21 cellular contexts compared by ENCODE assay signal in the genomic region with DNA sequence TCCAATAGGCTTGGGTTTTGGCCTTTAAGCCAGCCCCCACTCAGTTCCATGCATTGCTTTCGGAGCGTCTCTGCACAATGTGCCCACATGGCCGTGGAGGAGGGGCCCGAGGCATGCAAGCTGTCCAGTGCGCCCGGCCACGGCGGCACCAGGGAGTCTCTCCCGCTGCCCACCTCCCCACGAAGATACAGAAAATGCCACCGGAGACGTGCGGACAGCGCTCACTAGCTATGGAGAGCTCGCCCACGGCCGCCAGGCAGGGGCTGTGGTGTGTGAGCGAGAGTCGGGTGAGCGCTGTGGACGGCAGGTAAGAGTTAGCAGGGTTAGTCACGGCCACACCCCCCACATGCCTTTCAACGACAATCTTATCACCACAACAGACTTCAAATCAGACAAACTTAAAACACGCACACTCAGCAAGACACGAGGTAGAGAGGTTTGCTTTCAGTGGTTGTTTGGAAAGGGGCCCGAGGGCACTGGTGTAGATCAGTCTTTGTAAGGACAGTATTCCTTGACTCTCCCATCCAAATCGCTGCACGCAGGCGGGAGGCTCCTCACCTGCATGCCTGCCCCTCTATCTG. TPM values are rescaled to one million over a fixed set of nuclear protein-coding genes. Genes with fewer than 3 reads are reported as not detected.
DNase-seq lines count a peak whose midpoint lies in the region; ATAC-seq, FAIRE-seq and TF ChIP-seq lines count a peak whose summit lies in the region.
"Had no signal": no experiment of that assay in that cellular context is flagged by ENCODE, and none has a peak within 500 bp of the region (broad histone marks: within the 10 kb centered on the region; RNA-seq: fewer than 3 reads in every experiment).

No MANE protein-coding gene starts in this region.

- CTCF ChIA-PET in WTC11 (lab: Charles Lee) = interaction anchor here (1.0 to 3.1 kb wide), 6 partner anchors 10 to 283 kb away, joined by 3 to 23 read pairs (median 5); no protein-coding TSS in a partner anchor

- H3K4me2 ChIP-seq in H9 (ENCODE audit: insufficient read depth, insufficient read length, low read length) = no peak overlapping the region
- H3K4me2 ChIP-seq: KMS-11 had no signal

- H2AK5ac ChIP-seq in H9 (ENCODE audit: insufficient read length, low read length) = no peak overlapping the region

- no peak for DNase-seq in H9
- DNase-seq in WTC11 (ENCODE audit: low spot score) = no peak
- no peak for DNase-seq in memory B cell (ENCODE audit: low spot score in 2 of 2)
- DNase-seq in stimulated activated naive B cell treated with anti-CD40 and anti-IgM and Interleukin-4, amounts not matched to agents 10 μg/mL and 1 μg/mL and 100 μg/mL, for 72 hours = no peak
- DNase-seq in HTR-8/SVneo (ENCODE audit: insufficient read length, low spot score) = no peak
- no peak for DNase-seq in activated naive CD4-positive, alpha-beta T cell treated with anti-CD3 and anti-CD28 coated beads, Interleukin-2, amount 50 U/mL, for 72 hours (ENCODE audit: low spot score in 2 of 2)
- DNase-seq: AML-193; DND-41; GM23248; HCEC 1CT; NCI-H1417; NCI-H187; NCI-H2107; NCI-H510A; NCI-H748 treated with DMSO at 0.1 percent for 48 hours; NK-92 treated with Interleukin-12 subunit alpha and Interleukin-12 subunit beta, amount 100 ng/mL, for 24 hours had no signal

- no peak overlapping the region for H3T11ph ChIP-seq in H9 (ENCODE audit: low read length)

- H4K20me1 ChIP-seq in H9 (ENCODE audit: control insufficient read depth, insufficient read depth, insufficient read length) = no peaks in the 10 kb centered on the region

- H3K23me2 ChIP-seq in H9 (ENCODE audit: insufficient read length, low read depth, low read length, poor library complexity, severe bottlenecking) = no peaks in the 10 kb centered on the region

- H3K9me3 Mint-ChIP-seq in H9 = no peaks in the 10 kb centered on the region
- H3K9me3 Mint-ChIP-seq in WTC11 = no peaks in the 10 kb centered on the region
- H3K9me3 Mint-ChIP-seq in memory B cell = no peaks in the 10 kb centered on the region
- no peaks in the 10 kb centered on the region for H3K9me3 Mint-ChIP-seq in stimulated activated naive B cell treated with anti-CD40 and anti-IgM and Interleukin-4, amounts not matched to agents 10 μg/mL and 1 μg/mL and 100 μg/mL, for 72 hours
- H3K9me3 Mint-ChIP-seq in activated naive CD4-positive, alpha-beta T cell treated with anti-CD3 and anti-CD28 coated beads, Interleukin-2, amount 50 U/mL, for 72 hours = no peaks in the 10 kb centered on the region

- no peak overlapping the region for H4K91ac ChIP-seq in H9 (ENCODE audit: insufficient read length, low read depth, low read length)

- no peak for ATAC-seq in WTC11
- no peak for ATAC-seq in memory B cell (ENCODE audit: low read depth)
- no peak for ATAC-seq in stimulated activated naive B cell treated with anti-CD40 and anti-IgM and Interleukin-4, amounts not matched to agents 10 μg/mL and 1 μg/mL and 100 μg/mL, for 72 hours (replicated peaks)
- ATAC-seq in GM18870 (IDR thresholded peaks at IDR 0.05; ENCODE audit: unreplicated experiment) = no peak
- ATAC-seq in activated naive CD4-positive, alpha-beta T cell treated with anti-CD3 and anti-CD28 coated beads, Interleukin-2, amount 50 U/mL, for 72 hours = no peak
- ATAC-seq: Right ventricle myocardium inferior had no signal

- TF ChIP-seq CTCF in H9 (conservative IDR thresholded peaks at IDR 0.05) (no peak), WTC11 (IDR thresholded peaks at IDR 0.05) (no peak)

- peak overlapping the region in 2 of 3 experiments; percentile 18 to 29; a peak in 4 of 7 replicates for H3K27ac Mint-ChIP-seq in H9
- H3K27ac Mint-ChIP-seq in WTC11 = peak overlapping the region; percentile 90; the same call in 1 of the 2 replicates
- peak overlapping the region; percentile 92 for H3K27ac Mint-ChIP-seq in memory B cell
- H3K27ac Mint-ChIP-seq in stimulated activated naive B cell treated with anti-CD40 and anti-IgM and Interleukin-4, amounts not matched to agents 10 μg/mL and 1 μg/mL and 100 μg/mL, for 72 hours = peak overlapping the region; percentile 100
- no peak overlapping the region for H3K27ac Mint-ChIP-seq in activated naive CD4-positive, alpha-beta T cell treated with anti-CD3 and anti-CD28 coated beads, Interleukin-2, amount 50 U/mL, for 72 hours

- no peak overlapping the region for H2BK12ac ChIP-seq in H9 (ENCODE audit: insufficient read length, low read depth, low read length)

- H3K79me2 ChIP-seq in H9 (ENCODE audit: insufficient read depth, low read length) = no peaks in the 10 kb centered on the region

- H2AFZ ChIP-seq in H9 (ENCODE audit: low read length) = no peak overlapping the region
- H2AFZ ChIP-seq: GM23248 had no signal

- no peak overlapping the region for H3K18ac ChIP-seq in H9 (ENCODE audit: insufficient read length, low read depth, low read length)

- no peak overlapping the region for H2BK120ac ChIP-seq in H9 (ENCODE audit: low read depth, low read length, poor library complexity, severe bottlenecking)

- H3K27me3 ChIP-seq in H9 (ENCODE audit: insufficient read depth, low read length) = no peaks in the 10 kb centered on the region

- H2BK15ac ChIP-seq in H9 (ENCODE audit: low read depth, low read length) = no peak overlapping the region

- no peak overlapping the region for H3K4ac ChIP-seq in H9 (ENCODE audit: low read depth, low read length)

- no peaks in the 10 kb centered on the region for H3K79me1 ChIP-seq in H9 (ENCODE audit: insufficient read depth, low read depth, low read length, poor library complexity, severe bottlenecking)

- no peak overlapping the region for H3K23ac ChIP-seq in H9 (ENCODE audit: insufficient read length, low read depth, low read length)

- no peak overlapping the region for H2BK5ac ChIP-seq in H9 (ENCODE audit: insufficient read length, low read length)

- no peak overlapping the region for H4K5ac ChIP-seq in H9 (ENCODE audit: insufficient read length, low read depth, low read length)

- H3K27me3 Mint-ChIP-seq in H9 (ENCODE audit: low read depth) (no peaks in the 10 kb centered on the region), WTC11 (ENCODE audit: low read depth) (no peaks in the 10 kb centered on the region), memory B cell (no peaks in the 10 kb centered on the region)
- no peaks in the 10 kb centered on the region for H3K27me3 Mint-ChIP-seq in stimulated activated naive B cell treated with anti-CD40 and anti-IgM and Interleukin-4, amounts not matched to agents 10 μg/mL and 1 μg/mL and 100 μg/mL, for 72 hours

- no peak overlapping the region for H3K56ac ChIP-seq in H9 (ENCODE audit: insufficient read length, low read depth, low read length)

- no CpG with 5 or more reads among the region's 29 CpGs for WGBS in H9 (ENCODE audit: extremely low coverage, insufficient read length, low lambda C conversion rate)

- H3K14ac ChIP-seq in H9 (ENCODE audit: insufficient read depth, low read length) = no peak overlapping the region; the same call in 1 of the 2 replicates

- H2BK20ac ChIP-seq in H9 (ENCODE audit: low read depth, low read length, poor library complexity, severe bottlenecking) = no peak overlapping the region

- H3K9me3 ChIP-seq in H9 (ENCODE audit: control insufficient read depth, low read depth, low read length) = no peaks in the 10 kb centered on the region

- H3K27ac ChIP-seq in H9 (ENCODE audit: insufficient read length, low read depth, low read length) = no peak overlapping the region
- H3K27ac ChIP-seq: GM23248, KMS-11 had no signal

- no peak for FAIRE-seq in HTR-8/SVneo (lab: Jason Lieb, UNC)
- FAIRE-seq: GM19239, RCC 7860 had no signal

- H3K4me3 Mint-ChIP-seq in H9 = no peak overlapping the region
- no peak overlapping the region for H3K4me3 Mint-ChIP-seq in WTC11
- no peak overlapping the region for H3K4me3 Mint-ChIP-seq in memory B cell
- H3K4me3 Mint-ChIP-seq in stimulated activated naive B cell treated with anti-CD40 and anti-IgM and Interleukin-4, amounts not matched to agents 10 μg/mL and 1 μg/mL and 100 μg/mL, for 72 hours = no peak overlapping the region

- H3K9ac ChIP-seq in H9 (ENCODE audit: extremely low read depth, insufficient read length, low read length) = no peak overlapping the region
- H3K9ac ChIP-seq: GM23248, KMS-11 had no signal

- no peak overlapping the region for H4K8ac ChIP-seq in H9 (replicated peaks; ENCODE audit: insufficient read length, low read depth, low read length)

- no peaks in the 10 kb centered on the region for H3K4me1 Mint-ChIP-seq in H9
- H3K4me1 Mint-ChIP-seq in WTC11 = no peaks in the 10 kb centered on the region
- peaks cover 29% of the 10 kb centered on the region for H3K4me1 Mint-ChIP-seq in memory B cell
- H3K4me1 Mint-ChIP-seq in stimulated activated naive B cell treated with anti-CD40 and anti-IgM and Interleukin-4, amounts not matched to agents 10 μg/mL and 1 μg/mL and 100 μg/mL, for 72 hours = peaks cover 43 to 62% of the 10 kb centered on the region in 2 donors

- H3K4me1 ChIP-seq in H9 (ENCODE audit: insufficient read depth, low read length) = no peaks in the 10 kb centered on the region

- POLR2A ChIA-PET in WTC11 (lab: Charles Lee) = no interaction called here

- H3K36me3 Mint-ChIP-seq in H9 (ENCODE audit: insufficient read depth in 1 of 3, low read depth in 3 of 3) (peaks cover 0 to 4% (median 0%) of the 10 kb centered on the region in 3 experiments; a peak in 4 of 7 replicates), WTC11 (no peaks in the 10 kb centered on the region), memory B cell (peaks cover 11% of the 10 kb centered on the region)
- peaks cover 40 to 80% of the 10 kb centered on the region in 2 donors for H3K36me3 Mint-ChIP-seq in stimulated activated naive B cell treated with anti-CD40 and anti-IgM and Interleukin-4, amounts not matched to agents 10 μg/mL and 1 μg/mL and 100 μg/mL, for 72 hours
- H3K36me3 Mint-ChIP-seq in activated naive CD4-positive, alpha-beta T cell treated with anti-CD3 and anti-CD28 coated beads, Interleukin-2, amount 50 U/mL, for 72 hours = no peaks in the 10 kb centered on the region

TF ChIP-seq in WTC11, 78 proteins besides CTCF, POLR2A, EP300 and RAD21 (continues in another document):
- no peak for TF ChIP-seq ZNF219 (CRISPR knock-in tag; IDR thresholded peaks at IDR 0.05; ENCODE audit: borderline replicate concordance)
- TF ChIP-seq ZNF138 (CRISPR knock-in tag; conservative IDR thresholded peaks at IDR 0.05) = no peak
- TF ChIP-seq CBFB (CRISPR knock-in tag; IDR thresholded peaks at IDR 0.05; ENCODE audit: low read depth) = no peak
- TF ChIP-seq NFE2L1 (CRISPR knock-in tag; IDR thresholded peaks at IDR 0.05) = no peak
- no peak for TF ChIP-seq ESRRA (CRISPR knock-in tag; IDR thresholded peaks at IDR 0.05; ENCODE audit: borderline replicate concordance)

RNA-seq across cellular contexts. Expression of a gene that starts 18.7 kb away (rescaled TPM):
- total RNA-seq in H9 (2021) (23.2 and 25.5 TPM in 2 replicates), WTC11 (2021) (26.1 to 32.5 TPM (median 27.6 TPM) in 3 replicates)
- 10 to 100 TPM in 1 of 2 donors, 1 to 10 TPM in 1; 9.8 to 19.0 TPM for total RNA-seq in activated naive CD4-positive, alpha-beta T cell treated with anti-CD3 and anti-CD28 coated beads, Interleukin-2, amount 50 U/mL, for 72 hours

Comparison
In these comparisons a context has a peak if more than half of its experiments do, and no peak if none do; other contexts are left out.
1. H3K27ac Mint-ChIP-seq: peak in H9 (2 of 3), WTC11 (single experiment), memory B cell (single experiment) and stimulated activated naive B cell treated with anti-CD40 and anti-IgM and Interleukin-4, amounts not matched to agents 10 μg/mL and 1 μg/mL and 100 μg/mL, for 72 hours (single experiment); none in activated naive CD4-positive, alpha-beta T cell treated with anti-CD3 and anti-CD28 coated beads, Interleukin-2, amount 50 U/mL, for 72 hours (0 of 2).